ENCODE assay signal across 21 cellular contexts in the genomic region with DNA sequence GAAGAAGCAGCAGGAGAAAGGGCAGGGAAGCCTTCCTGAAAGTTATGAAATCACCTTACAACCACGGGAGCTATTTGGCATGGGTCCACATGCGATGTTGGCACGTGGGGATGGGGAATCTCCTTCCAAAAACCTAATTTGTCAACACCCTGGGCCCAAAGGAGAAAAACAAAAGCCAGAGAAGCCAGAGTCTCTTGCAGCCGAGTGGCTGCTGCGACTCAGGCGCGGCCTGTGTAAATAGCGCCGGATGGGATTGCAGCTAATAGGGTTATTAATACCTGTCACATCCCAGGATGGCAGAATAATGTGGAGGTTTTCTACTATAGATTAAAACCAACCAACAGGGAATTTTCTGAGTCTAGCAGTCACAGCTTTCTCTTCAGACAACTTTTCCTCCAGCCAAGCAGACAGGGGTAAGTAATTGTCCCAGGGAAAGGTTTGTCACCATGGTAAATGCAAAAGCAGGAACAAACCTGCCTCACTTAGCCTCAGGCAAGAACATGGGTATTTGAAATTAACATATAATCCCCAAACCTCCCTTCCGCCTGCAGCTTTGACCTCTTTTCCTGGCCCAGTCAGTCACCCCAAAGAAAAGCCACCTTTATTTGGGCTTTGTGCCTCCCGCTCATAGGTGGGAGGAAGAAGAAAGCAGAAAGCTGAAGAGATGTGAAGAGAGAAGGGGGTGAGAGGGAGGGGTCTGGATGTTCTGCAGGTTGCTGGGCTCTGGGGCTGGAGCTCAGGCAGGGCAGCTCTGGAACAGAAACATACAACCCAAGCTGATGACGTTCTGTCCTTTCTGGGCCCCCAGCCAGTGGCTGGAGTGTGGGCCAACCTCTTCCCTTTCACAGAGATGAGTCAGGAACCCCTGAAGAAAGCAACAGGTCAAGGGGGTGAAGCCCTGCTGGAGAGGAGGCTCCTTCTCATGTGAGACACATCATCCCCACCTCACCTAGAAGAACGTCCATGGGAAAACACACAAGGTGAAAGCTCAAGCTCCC.
DNase-seq lines count a peak whose midpoint lies in the region; ATAC-seq, FAIRE-seq and TF ChIP-seq lines count a peak whose summit lies in the region.
"Had no signal": no experiment of that assay in that cellular context is flagged by ENCODE, and none has a peak within 500 bp of the region (broad histone marks: within the 10 kb centered on the region; RNA-seq: fewer than 3 reads in every experiment).

No MANE protein-coding gene starts in this region.

- H3K36me3 Mint-ChIP-seq in endothelial cell (ENCODE audit: low read depth, unreplicated experiment), result no peaks in the 10 kb centered on the region
- H3K36me3 Mint-ChIP-seq: type B pancreatic cell had no signal

- no peak overlapping the region for H3K9ac ChIP-seq in IMR-90 (ENCODE audit: low read depth, low read length)
- no peak overlapping the region for H3K9ac ChIP-seq in mesendoderm (ENCODE audit: low read length)
- peak overlapping the region in 1 of 2 donors; percentile 22 for H3K9ac ChIP-seq in kidney (ENCODE audit: low read length in 2 of 2)

- in situ Hi-C loops in IMR-90 (cut with MboI; ENCODE audit: low sequenced_read_pairs), result no loop called here

- peaks cover 3% of the 10 kb centered on the region for H3K4me1 Mint-ChIP-seq in endothelial cell (ENCODE audit: unreplicated experiment)
- H3K4me1 Mint-ChIP-seq: activated B cell treated with CpG ODN at 0.5 μM for 24 hours, T-helper 17 cell had no signal

- no peak for ATAC-seq in IMR-90 (ENCODE audit: low read depth)
- ATAC-seq: sciatic nerve, T-helper 17 cell had no signal

- no peaks in the 10 kb centered on the region for H3K9me3 Mint-ChIP-seq in endothelial cell (ENCODE audit: unreplicated experiment)

- no peak overlapping the region for H3K14ac ChIP-seq in IMR-90 (replicated peaks; ENCODE audit: low read depth, low read length)

- H3K36me3 ChIP-seq in IMR-90 (ENCODE audit: control insufficient read depth, insufficient read depth, low read length) (no peaks in the 10 kb centered on the region), mesendoderm (ENCODE audit: control insufficient read depth, insufficient read depth, low read length) (no peaks in the 10 kb centered on the region), kidney (ENCODE audit: control insufficient read depth in 1 of 2, insufficient read depth in 2 of 2, low read length in 2 of 2) (no peaks in the 10 kb centered on the region)
- H3K36me3 ChIP-seq: adrenal gland, HAP-1, neutrophil had no signal

- POLR2A ChIA-PET in IMR-90 (lab: Charles Lee; ENCODE audit: unreplicated experiment), result no interaction called here

- WGBS in IMR-90 (ENCODE audit: extremely low coverage in 2 of 2, insufficient read length in 1 of 2), 2 experiments, result no CpG with 5 or more reads among the region's 13 CpGs
- no CpG with 5 or more reads among the region's 13 CpGs for WGBS in mesendoderm (ENCODE audit: extremely low coverage, insufficient coverage, low lambda C conversion rate)

- H2AK9ac ChIP-seq in IMR-90 (replicated peaks; ENCODE audit: low read depth, low read length, poor library complexity), result no peak overlapping the region

- H3K9me3 ChIP-seq in IMR-90 (ENCODE audit: control insufficient read depth, insufficient read depth, low read length), result peaks cover 7% of the 10 kb centered on the region
- peaks cover 0 to 11% of the 10 kb centered on the region in 2 donors for H3K9me3 ChIP-seq in kidney (ENCODE audit: control insufficient read depth in 1 of 2, low read length in 2 of 2)
- H3K9me3 ChIP-seq: HAP-1, neutrophil had no signal

- H4K5ac ChIP-seq in IMR-90 (ENCODE audit: low read depth, low read length) (no peak overlapping the region), mesendoderm (ENCODE audit: low read length) (no peak overlapping the region)

- no peak for FAIRE-seq in kidney (lab: Jason Lieb, UNC)
- FAIRE-seq: keratinocyte had no signal

- H3K56ac ChIP-seq in IMR-90 (ENCODE audit: extremely low read depth, insufficient read depth, low read length), result no peak overlapping the region
- no peak overlapping the region for H3K56ac ChIP-seq in mesendoderm (ENCODE audit: low read length)

- no peaks in the 10 kb centered on the region for H3K9me1 ChIP-seq in IMR-90 (ENCODE audit: insufficient read depth, low read length)

- no TSS peak for BruUV-seq in IMR-90 (replicated peaks; lab: Mats Ljungman, UMichigan)

- no peak for TF ChIP-seq CTCF in IMR-90 (conservative IDR thresholded peaks at IDR 0.05; ENCODE audit: low read depth, low read length)
- no peak for TF ChIP-seq CTCF in kidney (IDR thresholded peaks at IDR 0.05; ENCODE audit: borderline replicate concordance, extremely low read depth, insufficient read depth)
- no peak for TF ChIP-seq CTCF in endothelial cell (IDR thresholded peaks at IDR 0.05; ENCODE audit: unreplicated experiment)

- no peak overlapping the region for H3K4me3 Mint-ChIP-seq in endothelial cell (ENCODE audit: unreplicated experiment)
- H3K4me3 Mint-ChIP-seq: activated B cell treated with CpG ODN at 0.5 μM for 24 hours; stimulated activated naive CD8-positive, alpha-beta T cell treated with anti-CD3 and anti-CD28 coated beads, Interleukin-15, Interleukin-2, amounts not matched to agents 100 ng/mL and 50 ng/mL, for 24 hours; T-helper 17 cell; type B pancreatic cell had no signal

- H3K23ac ChIP-seq in IMR-90 (ENCODE audit: low read depth, low read length), result no peak overlapping the region
- no peak overlapping the region for H3K23ac ChIP-seq in mesendoderm (ENCODE audit: low read length)

- H3K4me1 ChIP-seq in IMR-90 (ENCODE audit: control insufficient read depth, insufficient read depth, low read length) (no peaks in the 10 kb centered on the region), mesendoderm (ENCODE audit: control insufficient read depth, low read depth, low read length) (no peaks in the 10 kb centered on the region), kidney (ENCODE audit: control insufficient read depth in 1 of 2, insufficient read depth in 1 of 2, low read depth in 1 of 2, low read length in 2 of 2) (peaks cover 6 to 7% of the 10 kb centered on the region in 2 donors)
- H3K4me1 ChIP-seq: adrenal gland, HAP-1 had no signal

- TF ChIP-seq RAD21 in IMR-90 (IDR thresholded peaks at IDR 0.05; ENCODE audit: low read length), result no peak

- H2BK20ac ChIP-seq in IMR-90 (ENCODE audit: low read depth, low read length), result no peak overlapping the region

- H3K27me3 ChIP-seq in IMR-90 (ENCODE audit: control insufficient read depth, insufficient read depth, low read length), result no peaks in the 10 kb centered on the region
- no peaks in the 10 kb centered on the region for H3K27me3 ChIP-seq in mesendoderm (ENCODE audit: insufficient read depth, low read length, poor library complexity)
- H3K27me3 ChIP-seq: adrenal gland, hepatocyte, neutrophil had no signal

- H3K4ac ChIP-seq in IMR-90 (ENCODE audit: low read depth, low read length), result no peak overlapping the region
- H3K4ac ChIP-seq in mesendoderm (ENCODE audit: low read depth, low read length), result no peak overlapping the region

- DNase-seq in IMR-90, result peak; percentile 3
- DNase-seq in NCI-H345 (lab: John Stamatoyannopoulos, UW), result peak; percentile 70
- DNase-seq in astrocyte of the hippocampus (ENCODE audit: low read depth, low spot score), result peak; percentile 76
- DNase-seq in mesendoderm, result peak; percentile 82
- no peak for DNase-seq in NCI-H2107 (lab: John Stamatoyannopoulos, UW)
- no peak for DNase-seq in kidney
- no peak for DNase-seq in endothelial cell (ENCODE audit: low spot score)
- DNase-seq: activated B cell treated with CpG ODN at 0.5 μM for 24 hours, cerebellar nuclear complex, NCI-H187, SIG-M5, T-helper 17 cell had no signal

- H4K8ac ChIP-seq in IMR-90 (ENCODE audit: low read depth in 2 of 2, low read length in 2 of 2), result no peak overlapping the region
- H4K8ac ChIP-seq in mesendoderm (ENCODE audit: low read depth, low read length), result no peak overlapping the region

- H2BK5ac ChIP-seq in IMR-90 (ENCODE audit: low read depth, low read length, poor library complexity, severe bottlenecking) (no peak overlapping the region), mesendoderm (ENCODE audit: low read length) (no peak overlapping the region)

- no peak overlapping the region for H3K27ac ChIP-seq in IMR-90 (ENCODE audit: insufficient read depth, low read length)
- no peak overlapping the region for H3K27ac ChIP-seq in mesendoderm (ENCODE audit: low read depth, low read length)
- H3K27ac ChIP-seq in kidney (ENCODE audit: low read depth in 2 of 2, low read length in 2 of 2), result peak overlapping the region in 1 of 2 donors; percentile 22
- H3K27ac ChIP-seq: hepatocyte, neutrophil had no signal

- CTCF ChIA-PET in IMR-90 (lab: Yijun Ruan, JAX), result no interaction called here

- no peak for TF ChIP-seq POLR2A in IMR-90 (IDR thresholded peaks at IDR 0.05; ENCODE audit: low read depth, low read length)

- H2BK15ac ChIP-seq in IMR-90 (ENCODE audit: low read depth, low read length) (no peak overlapping the region), mesendoderm (replicated peaks; ENCODE audit: low read depth) (no peak overlapping the region)

- no peak overlapping the region for H2BK120ac ChIP-seq in IMR-90 (ENCODE audit: low read depth, low read length)
- H2BK120ac ChIP-seq in mesendoderm (ENCODE audit: low read depth, low read length), result no peak overlapping the region

- H2AK5ac ChIP-seq in IMR-90 (ENCODE audit: low read depth, low read length) (no peak overlapping the region), mesendoderm (ENCODE audit: low read length) (no peak overlapping the region)

- dilution Hi-C loops in IMR-90 (cut with HindIII; ENCODE audit: low sequenced_read_pairs, unreplicated experiment), result no loop called here

- H3K27me3 Mint-ChIP-seq in endothelial cell (ENCODE audit: unreplicated experiment), result peaks cover 5% of the 10 kb centered on the region
- H3K27me3 Mint-ChIP-seq: activated B cell treated with CpG ODN at 0.5 μM for 24 hours; stimulated activated naive CD8-positive, alpha-beta T cell treated with anti-CD3 and anti-CD28 coated beads, Interleukin-15, Interleukin-2, amounts not matched to agents 100 ng/mL and 50 ng/mL, for 24 hours; T-helper 17 cell had no signal

- no peaks in the 10 kb centered on the region for H4K20me1 ChIP-seq in IMR-90 (ENCODE audit: insufficient read depth, low read length)

- intact Hi-C loops in IMR-90 (cut with micrococcal nuclease), result no loop called here
- intact Hi-C loops in kidney (cut with DNase I), result no loop called here

- no peak overlapping the region for H3K4me2 ChIP-seq in IMR-90 (ENCODE audit: low read depth, low read length)
- H3K4me2 ChIP-seq in mesendoderm (ENCODE audit: low read length), result no peak overlapping the region
- H3K4me2 ChIP-seq: hepatocyte had no signal

- H3K4me3 ChIP-seq in IMR-90 (ENCODE audit: insufficient read depth, low read depth, low read length), result no peak overlapping the region
- H3K4me3 ChIP-seq in mesendoderm (ENCODE audit: low read length), result no peak overlapping the region
- H3K4me3 ChIP-seq in kidney (ENCODE audit: low read length in 2 of 2), result no peak overlapping the region
- H3K4me3 ChIP-seq: adrenal gland, HAP-1, hepatocyte had no signal

- H3K79me2 ChIP-seq in mesendoderm (ENCODE audit: control insufficient read depth, insufficient read depth, low read length), result no peaks in the 10 kb centered on the region
- H3K79me2 ChIP-seq: hepatocyte had no signal

- H3K18ac ChIP-seq in IMR-90 (ENCODE audit: low read depth, low read length) (no peak overlapping the region), mesendoderm (ENCODE audit: low read length) (no peak overlapping the region)

- H3K79me1 ChIP-seq in IMR-90 (ENCODE audit: low read depth in 1 of 2, low read length in 2 of 2), result no peaks in the 10 kb centered on the region
- no peaks in the 10 kb centered on the region for H3K79me1 ChIP-seq in mesendoderm (ENCODE audit: low read length)

- H4K91ac ChIP-seq in IMR-90 (ENCODE audit: insufficient read depth, low read depth, low read length), result no peak overlapping the region

- H2AFZ ChIP-seq in IMR-90 (replicated peaks; ENCODE audit: low read length, poor library complexity), result no peak overlapping the region
- H2AFZ ChIP-seq: hepatocyte had no signal

- no peak overlapping the region for H3K27ac Mint-ChIP-seq in endothelial cell (ENCODE audit: unreplicated experiment)
- H3K27ac Mint-ChIP-seq: activated B cell treated with CpG ODN at 0.5 μM for 24 hours; activated T-helper 2 cell treated with anti-CD3 and anti-CD28 coated beads, Interferon-gamma antibody, Interleukin-2, Interleukin-4, amounts not matched to agents 10 μg/mL and 5 μg/mL and 100 μg/mL, durations not matched to agents 14 hours and 24 hours and 36 hours; stimulated activated naive CD8-positive, alpha-beta T cell treated with anti-CD3 and anti-CD28 coated beads, Interleukin-15, Interleukin-2, amounts not matched to agents 100 ng/mL and 50 ng/mL, for 24 hours; T-helper 17 cell; type B pancreatic cell had no signal

Comparison
In these comparisons a context has a peak if more than half of its experiments do, and no peak if none do; other contexts are left out.
1. DNase-seq: peak in IMR-90 (single experiment), NCI-H345 (single experiment), astrocyte of the hippocampus (single experiment) and mesendoderm (single experiment); none in NCI-H2107 (single experiment), kidney (single experiment) and endothelial cell (single experiment).